ENCODE assay signal across 8 cellular contexts in the genomic region with DNA sequence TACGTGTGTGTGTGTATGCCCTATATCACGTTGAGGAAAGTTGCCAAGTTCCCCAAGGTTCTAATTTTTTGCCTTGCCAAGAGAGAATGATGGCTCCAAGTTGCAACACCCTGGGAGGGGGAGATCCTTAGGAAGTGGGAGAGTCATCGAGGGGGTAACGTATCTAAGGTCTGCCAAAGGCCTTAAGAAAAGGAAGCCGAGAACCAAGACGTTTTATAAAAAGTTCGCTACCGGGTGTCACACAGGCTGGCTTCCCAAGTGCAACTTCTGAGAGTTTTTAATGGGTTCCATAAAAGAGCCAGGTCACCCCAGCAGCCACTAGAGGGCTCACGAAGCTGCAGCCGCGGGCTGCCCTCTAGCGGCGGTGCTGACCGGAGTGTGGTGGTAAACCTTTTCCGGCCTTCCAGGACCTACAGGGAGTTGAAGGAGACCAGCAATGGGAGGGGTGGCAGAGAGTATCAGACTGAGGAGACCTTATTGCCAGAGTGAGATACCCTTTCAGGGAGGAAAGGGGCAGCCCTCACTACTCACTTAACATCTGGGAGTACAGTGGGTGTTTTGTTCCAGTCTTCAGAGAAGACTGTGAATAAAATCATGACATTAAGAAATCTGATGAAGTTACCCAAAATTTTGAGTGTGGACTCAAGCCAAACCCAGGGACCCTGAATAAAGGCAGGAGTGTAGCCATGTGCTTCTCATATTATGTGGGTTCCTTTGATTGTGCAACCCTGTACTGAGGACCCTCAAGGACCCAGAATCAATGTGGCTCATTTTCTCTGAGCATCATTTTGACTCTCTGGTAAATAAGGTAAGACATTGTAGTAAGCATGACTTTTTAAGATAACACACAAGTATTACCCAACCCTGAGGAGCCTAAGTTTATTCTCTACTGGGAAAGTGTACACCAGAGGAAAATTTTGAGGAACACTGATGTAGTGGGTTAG. TPM values are rescaled to one million over a fixed set of nuclear protein-coding genes. Genes with fewer than 3 reads are reported as not detected.
A peak's percentile ranks its signal among the peaks of the same experiment; 100 is the strongest.
DNase-seq lines count a peak whose midpoint lies in the region; ATAC-seq and TF ChIP-seq lines count a peak whose summit lies in the region.

No MANE protein-coding gene starts in this region.

- peaks cover 21% of the 10 kb centered on the region for H3K4me1 Mint-ChIP-seq in activated CD4-positive, alpha-beta memory T cell treated with anti-CD3 and anti-CD28 coated beads for 36 hours (ENCODE audit: low read depth)

- DNase-seq in COLO829 (ENCODE audit: low spot score) (peak; percentile 78), HL-60 (ENCODE audit: low read depth in 1 of 2, low spot score in 1 of 2) (peak; percentile 91 to 92), NCI-H82 treated with DMSO at 0.1 percent for 48 hours (lab: John Stamatoyannopoulos, UW; ENCODE audit: unreplicated experiment) (peak; percentile 80), mesenchymal stem cell (peak; percentile 89)
- DNase-seq in activated CD4-positive, alpha-beta memory T cell treated with anti-CD3 and anti-CD28 coated beads for 36 hours = peak; percentile 93
- peak; percentile 71 for DNase-seq in effector CD8-positive, alpha-beta T cell (lab: John Stamatoyannopoulos, UW)
- peak; percentile 74 for DNase-seq in stimulated activated CD8-positive, alpha-beta memory T cell treated with anti-CD3 and anti-CD28 coated beads, Interleukin-12 subunit alpha, Interleukin-12 subunit beta, amount 100 ng/mL, for 4 hours (ENCODE audit: low read depth)

- no peak overlapping the region for H2BK5ac ChIP-seq in mesenchymal stem cell (ENCODE audit: low read depth, low read length, poor library complexity, severe bottlenecking)

- intact Hi-C loops in activated CD4-positive, alpha-beta memory T cell treated with anti-CD3 and anti-CD28 coated beads for 36 hours (cut with micrococcal nuclease) = loop anchor here (1.0 to 10.0 kb wide), 9 partner anchors 37 to 1461 kb away; partner anchors contain the start of genes MNS1, POLR2M, TEX9 and ZNF280D

- TF ChIP-seq CTCF in HL-60 (IDR thresholded peaks at IDR 0.05; ENCODE audit: insufficient read depth, low read length) = peak; percentile 100

- peak overlapping the region; percentile 39 for H2AFZ ChIP-seq in mesenchymal stem cell (ENCODE audit: low read depth, low read length)

- 8% methylated on average over 15 of the region's 15 CpGs for WGBS in mesenchymal stem cell

- peak overlapping the region; percentile 70 for H3K4me2 ChIP-seq in mesenchymal stem cell (ENCODE audit: low read length, poor library complexity, severe bottlenecking)

- H3K9ac ChIP-seq in mesenchymal stem cell (ENCODE audit: low read length) = peak overlapping the region; percentile 91

- H3K27me3 Mint-ChIP-seq in activated CD4-positive, alpha-beta memory T cell treated with anti-CD3 and anti-CD28 coated beads for 36 hours = peaks cover 3% of the 10 kb centered on the region

- H3K9me3 Mint-ChIP-seq in activated CD4-positive, alpha-beta memory T cell treated with anti-CD3 and anti-CD28 coated beads for 36 hours = no peaks in the 10 kb centered on the region

- H3K18ac ChIP-seq in mesenchymal stem cell (ENCODE audit: low read depth in 1 of 2, low read length in 2 of 2) = peak overlapping the region in 1 of 2 experiments; percentile 75

- peaks cover 9% of the 10 kb centered on the region for H3K4me1 ChIP-seq in mesenchymal stem cell (ENCODE audit: control insufficient read depth, insufficient read depth, low read depth, low read length)

- no peaks in the 10 kb centered on the region for H3K9me3 ChIP-seq in mesenchymal stem cell (ENCODE audit: control insufficient read depth, low read length)

- H3K36me3 ChIP-seq in mesenchymal stem cell (ENCODE audit: control insufficient read depth in 1 of 2, insufficient read depth in 2 of 2, low read depth in 1 of 2, low read length in 2 of 2) = no peaks in the 10 kb centered on the region

- H3K36me3 Mint-ChIP-seq in activated CD4-positive, alpha-beta memory T cell treated with anti-CD3 and anti-CD28 coated beads for 36 hours = peaks cover 2% of the 10 kb centered on the region

- H4K91ac ChIP-seq in mesenchymal stem cell (ENCODE audit: low read length) = no peak overlapping the region

- ATAC-seq in GM19463 (IDR thresholded peaks at IDR 0.05; ENCODE audit: unreplicated experiment) = peak; percentile 59

- no peak overlapping the region for H3K4ac ChIP-seq in mesenchymal stem cell (ENCODE audit: low read depth in 1 of 2, low read length in 2 of 2)

- peak overlapping the region; percentile 91 for H3K4me3 Mint-ChIP-seq in activated CD4-positive, alpha-beta memory T cell treated with anti-CD3 and anti-CD28 coated beads for 36 hours

- H3K23ac ChIP-seq in mesenchymal stem cell (ENCODE audit: low read length in 2 of 2) = no peak overlapping the region

- CTCF ChIA-PET in activated CD4-positive, alpha-beta memory T cell treated with anti-CD3 and anti-CD28 coated beads for 36 hours (lab: Charles Lee) = interaction anchor here (0.5 to 2.5 kb wide), 17 partner anchors 10 to 827 kb away, joined by 3 to 17 read pairs (median 4); partner anchors contain the start of genes MNS1 and NEDD4

- peak overlapping the region; percentile 52 for H4K8ac ChIP-seq in mesenchymal stem cell (ENCODE audit: low read length)

- H3K4me3 ChIP-seq in HL-60 (replicated peaks; ENCODE audit: insufficient read depth, low read length) = peak overlapping the region; percentile 30; the same call in 1 of the 2 replicates
- H3K4me3 ChIP-seq in mesenchymal stem cell (ENCODE audit: insufficient read depth in 1 of 2, low read depth in 1 of 2, low read length in 2 of 2) = peak overlapping the region in 1 of 2 experiments; percentile 93

- POLR2A ChIA-PET in activated CD4-positive, alpha-beta memory T cell treated with anti-CD3 and anti-CD28 coated beads for 36 hours (lab: Charles Lee) = interaction anchor here (1.0 to 1.8 kb wide), 2 partner anchors 219 to 488 kb away, joined by 4 to 7 read pairs; partner anchors contain the start of genes MNS1 and ZNF280D

- no peak overlapping the region for H2BK15ac ChIP-seq in mesenchymal stem cell (ENCODE audit: low read depth, poor library complexity, severe bottlenecking)

- H3K27ac ChIP-seq in HL-60 (replicated peaks) = peak overlapping the region; percentile 64
- peak overlapping the region; percentile 25 for H3K27ac ChIP-seq in mesenchymal stem cell (ENCODE audit: low read length, poor library complexity, severe bottlenecking)

- H2BK120ac ChIP-seq in mesenchymal stem cell (ENCODE audit: low read depth, low read length) = no peak overlapping the region

- H2AK5ac ChIP-seq in mesenchymal stem cell (ENCODE audit: low read length, severe bottlenecking) = no peak overlapping the region

- peak overlapping the region in 1 of 2 experiments; percentile 48 for H2BK12ac ChIP-seq in mesenchymal stem cell (ENCODE audit: low read length in 2 of 2)

- peaks cover 6% of the 10 kb centered on the region for H3K79me1 ChIP-seq in mesenchymal stem cell (replicated peaks; ENCODE audit: low read length, poor library complexity, severe bottlenecking)

- no peak overlapping the region for H3K14ac ChIP-seq in mesenchymal stem cell (ENCODE audit: low read length in 2 of 2)

- no peaks in the 10 kb centered on the region for H3K27me3 ChIP-seq in HL-60 (ENCODE audit: insufficient read depth, poor library complexity, severe bottlenecking)
- H3K27me3 ChIP-seq in mesenchymal stem cell (ENCODE audit: control insufficient read depth in 1 of 2, insufficient read depth in 1 of 2, low read length in 2 of 2) = no peaks in the 10 kb centered on the region

- peak overlapping the region; percentile 93 for H3K27ac Mint-ChIP-seq in activated CD4-positive, alpha-beta memory T cell treated with anti-CD3 and anti-CD28 coated beads for 36 hours

RNA-seq across cellular contexts. Expression of gene RFX7, which starts 2.5 kb away (rescaled TPM):
- 10 to 100 TPM; 20.5 to 22.1 TPM for total RNA-seq in activated CD4-positive, alpha-beta memory T cell treated with anti-CD3 and anti-CD28 coated beads for 36 hours
- polyA plus RNA-seq in mesenchymal stem cell (2013, experiment 1 of 2) = 15.0 TPM
- 14.7 TPM for polyA plus RNA-seq in mesenchymal stem cell (2013, experiment 2 of 2)
